In the genomic region with DNA sequence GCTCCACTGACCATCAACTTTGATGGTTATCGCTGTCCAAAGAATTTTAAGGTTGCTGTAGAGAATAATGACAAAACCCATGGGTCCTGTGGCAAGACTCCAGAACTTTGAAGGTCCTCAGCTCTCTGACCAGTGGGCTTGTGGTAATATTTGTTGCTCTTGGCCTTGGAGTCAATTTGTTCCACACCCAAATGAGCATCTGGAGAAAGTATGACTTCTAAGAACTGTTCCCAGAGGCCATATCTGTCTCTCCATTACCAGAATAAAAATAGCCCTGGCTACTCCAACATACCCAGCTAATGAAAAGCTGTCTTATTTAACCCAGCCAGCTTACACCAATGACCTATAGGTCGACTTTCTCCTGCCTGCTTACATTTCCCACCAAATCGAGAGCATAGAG, we compare ENCODE assay signal across 18 cellular contexts.
A peak's percentile ranks its signal among the peaks of the same experiment; 100 is the strongest.
DNase-seq lines count a peak whose midpoint lies in the region; ATAC-seq and TF ChIP-seq lines count a peak whose summit lies in the region.
"Had no signal": no experiment of that assay in that cellular context is flagged by ENCODE, and none has a peak within 500 bp of the region (broad histone marks: within the 10 kb centered on the region; RNA-seq: fewer than 3 reads in every experiment).

No MANE protein-coding gene starts in this region.

- H3K27me3 ChIP-seq in fibroblast of lung (ENCODE audit: control insufficient read depth, insufficient read depth, low read length): no peaks in the 10 kb centered on the region
- H3K27me3 ChIP-seq: Peyer's patch had no signal

- H3K27me3 Mint-ChIP-seq in nephron (ENCODE audit: low read depth): no peaks in the 10 kb centered on the region

- no peak overlapping the region for H2AFZ ChIP-seq in fibroblast of lung (ENCODE audit: low read length)

- no peak for ATAC-seq in HG03378 (IDR thresholded peaks at IDR 0.05; ENCODE audit: unreplicated experiment)
- ATAC-seq in GM18519 (IDR thresholded peaks at IDR 0.05; ENCODE audit: low FRiP score, unreplicated experiment): no peak
- ATAC-seq in GM18517 (IDR thresholded peaks at IDR 0.05; ENCODE audit: unreplicated experiment): no peak

- H3K36me3 Mint-ChIP-seq in nephron (ENCODE audit: low read depth): no peaks in the 10 kb centered on the region
- H3K36me3 Mint-ChIP-seq: IgD-negative memory B cell had no signal

- no peak overlapping the region for H3K4me3 ChIP-seq in fibroblast of lung (replicated peaks in 1 of 4; ENCODE audit: control extremely low read depth in 1 of 4, insufficient read depth in 1 of 4, low read depth in 3 of 4, low read length in 4 of 4)
- H3K4me3 ChIP-seq: HAP-1, Peyer's patch had no signal

- H3K4me1 Mint-ChIP-seq in nephron: peaks cover 29% of the 10 kb centered on the region
- H3K4me1 Mint-ChIP-seq: IgD-negative memory B cell had no signal

- H3K4me1 ChIP-seq in fibroblast of lung (ENCODE audit: control insufficient read depth, extremely low read depth, insufficient read depth, low read length): peaks cover 15% of the 10 kb centered on the region
- H3K4me1 ChIP-seq: HAP-1, Peyer's patch had no signal

- H3K36me3 ChIP-seq in fibroblast of lung (ENCODE audit: control insufficient read depth, insufficient read depth, low read length): no peaks in the 10 kb centered on the region
- H3K36me3 ChIP-seq: HAP-1, Peyer's patch had no signal

- H3K4me2 ChIP-seq in fibroblast of lung (ENCODE audit: extremely low read depth, insufficient read depth, low read length): no peak overlapping the region

- H3K27ac Mint-ChIP-seq in nephron: peak overlapping the region; percentile 34 to 76 (median 72)
- H3K27ac Mint-ChIP-seq: IgD-negative memory B cell had no signal

- H3K4me3 Mint-ChIP-seq in nephron: no peak overlapping the region
- H3K4me3 Mint-ChIP-seq: IgD-negative memory B cell had no signal

- H3K9me3 Mint-ChIP-seq in nephron: no peaks in the 10 kb centered on the region

- H3K9me3 ChIP-seq in fibroblast of lung (ENCODE audit: control insufficient read depth, insufficient read depth, low read depth, low read length): no peaks in the 10 kb centered on the region
- H3K9me3 ChIP-seq: HAP-1, Peyer's patch had no signal

- no peak overlapping the region for H3K9ac ChIP-seq in fibroblast of lung (ENCODE audit: insufficient read depth, low read length)

- peak; percentile 91 for DNase-seq in EH (ENCODE audit: low read depth)
- DNase-seq in RPMI7951 (ENCODE audit: low read depth): peak; percentile 82
- peak; percentile 61 to 82 for DNase-seq in fibroblast of lung (ENCODE audit: low read depth in 2 of 2)
- no peak for DNase-seq in stimulated activated CD4-positive, alpha-beta T cell treated with anti-CD3 and anti-CD28 coated beads, Interleukin-12 subunit alpha, Interleukin-12 subunit beta, amount 100 ng/mL, for 4 hours
- DNase-seq: COR-L47, DMS153, MV-4-11, NCI-H1436 treated with DMSO at 0.1 percent for 48 hours, NCI-H2081, NCI-H524, Peyer's patch had no signal

- no peaks in the 10 kb centered on the region for H3K79me2 ChIP-seq in fibroblast of lung (ENCODE audit: control insufficient read depth, insufficient read depth, low read length)

- H4K20me1 ChIP-seq in fibroblast of lung (ENCODE audit: control insufficient read depth, extremely low read depth, insufficient read depth, low read length): no peaks in the 10 kb centered on the region

- H3K27ac ChIP-seq in fibroblast of lung (ENCODE audit: insufficient read depth, low read length): no peak overlapping the region
- H3K27ac ChIP-seq: C4-2B, Peyer's patch had no signal

- no peak for TF ChIP-seq CTCF in fibroblast of lung (conservative IDR thresholded peaks at IDR 0.05 in 1 of 2, IDR thresholded peaks at IDR 0.05 in 1 of 2; ENCODE audit: low read depth in 1 of 2, low read length in 2 of 2)
- TF ChIP-seq CTCF in nephron (IDR thresholded peaks at IDR 0.05; ENCODE audit: unreplicated experiment in 3 of 3): no peak
